23 cellular contexts compared by ENCODE assay signal in genomic region chr5:154706416-154706815, GRCh38.
"Had no signal": no experiment of that assay in that cellular context is flagged by ENCODE, and none has a peak within 500 bp of the region (broad histone marks: within the 10 kb centered on the region; RNA-seq: fewer than 3 reads in every experiment).

No MANE protein-coding gene starts in this region.

- H3K4me1 Mint-ChIP-seq: naive thymus-derived CD4-positive, alpha-beta T cell had no signal

- H3K36me3 ChIP-seq: esophagus muscularis mucosa, gastrocnemius medialis, heart right ventricle, left lung, lower lobe of right lung had no signal

- H3K27ac ChIP-seq: coronary artery, dorsolateral prefrontal cortex, esophagus muscularis mucosa, gastrocnemius medialis, heart right ventricle, left lung, lower lobe of right lung had no signal

- H3K27me3 ChIP-seq: dorsolateral prefrontal cortex, esophagus muscularis mucosa, gastrocnemius medialis, heart right ventricle, left lung had no signal

- H3K4me3 Mint-ChIP-seq: naive thymus-derived CD4-positive, alpha-beta T cell had no signal

- H3K9me3 Mint-ChIP-seq: naive thymus-derived CD4-positive, alpha-beta T cell had no signal

- DNase-seq: dermis blood vessel endothelial cell; dorsolateral prefrontal cortex; effector CD4-positive, alpha-beta T cell; effector memory CD4-positive, alpha-beta T cell; foreskin fibroblast; foreskin melanocyte; gastrocnemius medialis; glutamatergic neuron; head of caudate nucleus; heart right ventricle; hippocampal formation; islet precursor cell; kidney; kidney glomerular epithelial cell; left cardiac atrium; left lung; left ventricle myocardium superior; lower lobe of right lung; mesenchymal stem cell; midbrain; naive thymus-derived CD4-positive, alpha-beta T cell had no signal

- H3K9me3 ChIP-seq: esophagus muscularis mucosa, gastrocnemius medialis, heart right ventricle, left lung, lower lobe of right lung had no signal

- H3K36me3 Mint-ChIP-seq: naive thymus-derived CD4-positive, alpha-beta T cell had no signal

- H3K4me1 ChIP-seq: esophagus muscularis mucosa, lower lobe of right lung had no signal

- ATAC-seq: gastrocnemius medialis; heart right ventricle; left cardiac atrium; left lung; left ventricle myocardium superior; lower lobe of right lung; naive thymus-derived CD4-positive, alpha-beta T cell had no signal

- H3K27ac Mint-ChIP-seq: naive thymus-derived CD4-positive, alpha-beta T cell had no signal

- H3K4me3 ChIP-seq: coronary artery, dorsolateral prefrontal cortex, esophagus muscularis mucosa, gastrocnemius medialis, heart right ventricle, left lung, lower lobe of right lung had no signal

- H3K27me3 Mint-ChIP-seq: naive thymus-derived CD4-positive, alpha-beta T cell had no signal
